1 cellular context compared by ENCODE assay signal in the genomic region with DNA sequence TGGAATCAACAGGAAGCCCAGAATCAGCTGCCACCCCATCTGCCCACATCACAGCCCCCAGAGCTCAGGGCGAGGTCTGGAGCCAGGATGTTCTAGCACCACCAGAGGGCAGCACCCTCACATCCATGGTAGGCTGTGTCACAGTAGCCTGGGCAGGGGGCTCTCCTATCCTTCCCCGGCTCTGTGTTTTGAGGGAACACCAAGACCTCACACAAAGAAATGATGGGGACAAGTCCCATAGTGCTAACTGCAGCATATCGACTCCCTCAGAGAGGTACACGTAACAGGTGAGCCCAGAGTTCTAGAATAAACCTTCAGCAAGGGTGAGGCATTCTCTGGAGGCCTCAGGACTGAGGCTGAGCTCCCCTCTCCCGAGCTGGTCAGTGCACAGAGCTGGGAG.
TF ChIP-seq lines count a peak whose summit lies in the region.

No MANE protein-coding gene starts in this region.

TF ChIP-seq in GM23338, 12 proteins besides CTCF, POLR2A, EP300 and RAD21 (continued from another document):
- TF ChIP-seq, protein P1, sequence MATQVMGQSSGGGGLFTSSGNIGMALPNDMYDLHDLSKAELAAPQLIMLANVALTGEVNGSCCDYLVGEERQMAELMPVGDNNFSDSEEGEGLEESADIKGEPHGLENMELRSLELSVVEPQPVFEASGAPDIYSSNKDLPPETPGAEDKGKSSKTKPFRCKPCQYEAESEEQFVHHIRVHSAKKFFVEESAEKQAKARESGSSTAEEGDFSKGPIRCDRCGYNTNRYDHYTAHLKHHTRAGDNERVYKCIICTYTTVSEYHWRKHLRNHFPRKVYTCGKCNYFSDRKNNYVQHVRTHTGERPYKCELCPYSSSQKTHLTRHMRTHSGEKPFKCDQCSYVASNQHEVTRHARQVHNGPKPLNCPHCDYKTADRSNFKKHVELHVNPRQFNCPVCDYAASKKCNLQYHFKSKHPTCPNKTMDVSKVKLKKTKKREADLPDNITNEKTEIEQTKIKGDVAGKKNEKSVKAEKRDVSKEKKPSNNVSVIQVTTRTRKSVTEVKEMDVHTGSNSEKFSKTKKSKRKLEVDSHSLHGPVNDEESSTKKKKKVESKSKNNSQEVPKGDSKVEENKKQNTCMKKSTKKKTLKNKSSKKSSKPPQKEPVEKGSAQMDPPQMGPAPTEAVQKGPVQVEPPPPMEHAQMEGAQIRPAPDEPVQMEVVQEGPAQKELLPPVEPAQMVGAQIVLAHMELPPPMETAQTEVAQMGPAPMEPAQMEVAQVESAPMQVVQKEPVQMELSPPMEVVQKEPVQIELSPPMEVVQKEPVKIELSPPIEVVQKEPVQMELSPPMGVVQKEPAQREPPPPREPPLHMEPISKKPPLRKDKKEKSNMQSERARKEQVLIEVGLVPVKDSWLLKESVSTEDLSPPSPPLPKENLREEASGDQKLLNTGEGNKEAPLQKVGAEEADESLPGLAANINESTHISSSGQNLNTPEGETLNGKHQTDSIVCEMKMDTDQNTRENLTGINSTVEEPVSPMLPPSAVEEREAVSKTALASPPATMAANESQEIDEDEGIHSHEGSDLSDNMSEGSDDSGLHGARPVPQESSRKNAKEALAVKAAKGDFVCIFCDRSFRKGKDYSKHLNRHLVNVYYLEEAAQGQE (IDR thresholded peaks at IDR 0.05; ENCODE audit: unreplicated experiment) = no peak
- TF ChIP-seq POLR2AphosphoS5 (IDR thresholded peaks at IDR 0.05; ENCODE audit: low read depth) (no peak), JUNB (IDR thresholded peaks at IDR 0.05; ENCODE audit: unreplicated experiment) (no peak), CREB1 (CRISPR knock-in tag; IDR thresholded peaks at IDR 0.05; ENCODE audit: low read depth) (no peak), ZNF114 (CRISPR knock-in tag; IDR thresholded peaks at IDR 0.05) (no peak), EZH2 (IDR thresholded peaks at IDR 0.05; ENCODE audit: low read depth, unreplicated experiment) (no peak), EZH2phosphoT487 (IDR thresholded peaks at IDR 0.05; ENCODE audit: unreplicated experiment) (no peak)
- TF ChIP-seq, protein P2, sequence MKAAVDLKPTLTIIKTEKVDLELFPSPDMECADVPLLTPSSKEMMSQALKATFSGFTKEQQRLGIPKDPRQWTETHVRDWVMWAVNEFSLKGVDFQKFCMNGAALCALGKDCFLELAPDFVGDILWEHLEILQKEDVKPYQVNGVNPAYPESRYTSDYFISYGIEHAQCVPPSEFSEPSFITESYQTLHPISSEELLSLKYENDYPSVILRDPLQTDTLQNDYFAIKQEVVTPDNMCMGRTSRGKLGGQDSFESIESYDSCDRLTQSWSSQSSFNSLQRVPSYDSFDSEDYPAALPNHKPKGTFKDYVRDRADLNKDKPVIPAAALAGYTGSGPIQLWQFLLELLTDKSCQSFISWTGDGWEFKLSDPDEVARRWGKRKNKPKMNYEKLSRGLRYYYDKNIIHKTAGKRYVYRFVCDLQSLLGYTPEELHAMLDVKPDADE (IDR thresholded peaks at IDR 0.05) = no peak
- TF ChIP-seq, protein P3, sequence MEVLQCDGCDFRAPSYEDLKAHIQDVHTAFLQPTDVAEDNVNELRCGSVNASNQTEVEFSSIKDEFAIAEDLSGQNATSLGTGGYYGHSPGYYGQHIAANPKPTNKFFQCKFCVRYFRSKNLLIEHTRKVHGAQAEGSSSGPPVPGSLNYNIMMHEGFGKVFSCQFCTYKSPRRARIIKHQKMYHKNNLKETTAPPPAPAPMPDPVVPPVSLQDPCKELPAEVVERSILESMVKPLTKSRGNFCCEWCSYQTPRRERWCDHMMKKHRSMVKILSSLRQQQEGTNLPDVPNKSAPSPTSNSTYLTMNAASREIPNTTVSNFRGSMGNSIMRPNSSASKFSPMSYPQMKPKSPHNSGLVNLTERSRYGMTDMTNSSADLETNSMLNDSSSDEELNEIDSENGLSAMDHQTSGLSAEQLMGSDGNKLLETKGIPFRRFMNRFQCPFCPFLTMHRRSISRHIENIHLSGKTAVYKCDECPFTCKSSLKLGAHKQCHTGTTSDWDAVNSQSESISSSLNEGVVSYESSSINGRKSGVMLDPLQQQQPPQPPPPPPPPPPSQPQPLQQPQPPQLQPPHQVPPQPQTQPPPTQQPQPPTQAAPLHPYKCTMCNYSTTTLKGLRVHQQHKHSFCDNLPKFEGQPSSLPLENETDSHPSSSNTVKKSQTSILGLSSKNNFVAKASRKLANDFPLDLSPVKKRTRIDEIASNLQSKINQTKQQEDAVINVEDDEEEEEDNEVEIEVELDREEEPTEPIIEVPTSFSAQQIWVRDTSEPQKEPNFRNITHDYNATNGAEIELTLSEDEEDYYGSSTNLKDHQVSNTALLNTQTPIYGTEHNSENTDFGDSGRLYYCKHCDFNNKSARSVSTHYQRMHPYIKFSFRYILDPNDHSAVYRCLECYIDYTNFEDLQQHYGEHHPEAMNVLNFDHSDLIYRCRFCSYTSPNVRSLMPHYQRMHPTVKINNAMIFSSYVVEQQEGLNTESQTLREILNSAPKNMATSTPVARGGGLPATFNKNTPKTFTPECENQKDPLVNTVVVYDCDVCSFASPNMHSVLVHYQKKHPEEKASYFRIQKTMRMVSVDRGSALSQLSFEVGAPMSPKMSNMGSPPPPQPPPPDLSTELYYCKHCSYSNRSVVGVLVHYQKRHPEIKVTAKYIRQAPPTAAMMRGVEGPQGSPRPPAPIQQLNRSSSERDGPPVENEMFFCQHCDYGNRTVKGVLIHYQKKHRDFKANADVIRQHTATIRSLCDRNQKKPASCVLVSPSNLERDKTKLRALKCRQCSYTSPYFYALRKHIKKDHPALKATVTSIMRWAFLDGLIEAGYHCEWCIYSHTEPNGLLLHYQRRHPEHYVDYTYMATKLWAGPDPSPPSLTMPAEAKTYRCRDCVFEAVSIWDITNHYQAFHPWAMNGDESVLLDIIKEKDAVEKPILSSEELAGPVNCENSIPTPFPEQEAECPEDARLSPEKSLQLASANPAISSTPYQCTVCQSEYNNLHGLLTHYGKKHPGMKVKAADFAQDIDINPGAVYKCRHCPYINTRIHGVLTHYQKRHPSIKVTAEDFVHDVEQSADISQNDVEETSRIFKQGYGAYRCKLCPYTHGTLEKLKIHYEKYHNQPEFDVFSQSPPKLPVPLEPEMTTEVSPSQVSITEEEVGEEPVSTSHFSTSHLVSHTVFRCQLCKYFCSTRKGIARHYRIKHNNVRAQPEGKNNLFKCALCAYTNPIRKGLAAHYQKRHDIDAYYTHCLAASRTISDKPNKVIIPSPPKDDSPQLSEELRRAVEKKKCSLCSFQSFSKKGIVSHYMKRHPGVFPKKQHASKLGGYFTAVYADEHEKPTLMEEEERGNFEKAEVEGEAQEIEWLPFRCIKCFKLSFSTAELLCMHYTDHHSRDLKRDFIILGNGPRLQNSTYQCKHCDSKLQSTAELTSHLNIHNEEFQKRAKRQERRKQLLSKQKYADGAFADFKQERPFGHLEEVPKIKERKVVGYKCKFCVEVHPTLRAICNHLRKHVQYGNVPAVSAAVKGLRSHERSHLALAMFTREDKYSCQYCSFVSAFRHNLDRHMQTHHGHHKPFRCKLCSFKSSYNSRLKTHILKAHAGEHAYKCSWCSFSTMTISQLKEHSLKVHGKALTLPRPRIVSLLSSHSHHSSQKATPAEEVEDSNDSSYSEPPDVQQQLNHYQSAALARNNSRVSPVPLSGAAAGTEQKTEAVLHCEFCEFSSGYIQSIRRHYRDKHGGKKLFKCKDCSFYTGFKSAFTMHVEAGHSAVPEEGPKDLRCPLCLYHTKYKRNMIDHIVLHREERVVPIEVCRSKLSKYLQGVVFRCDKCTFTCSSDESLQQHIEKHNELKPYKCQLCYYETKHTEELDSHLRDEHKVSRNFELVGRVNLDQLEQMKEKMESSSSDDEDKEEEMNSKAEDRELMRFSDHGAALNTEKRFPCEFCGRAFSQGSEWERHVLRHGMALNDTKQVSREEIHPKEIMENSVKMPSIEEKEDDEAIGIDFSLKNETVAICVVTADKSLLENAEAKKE (CRISPR knock-in tag; IDR thresholded peaks at IDR 0.05) = no peak
